In genomic region chr9:133164209-133164590, GRCh38 we compare ENCODE assay signal across 9 cellular contexts. TPM values are rescaled to one million over a fixed set of nuclear protein-coding genes. Genes with fewer than 3 reads are reported as not detected.
DNase-seq lines count a peak whose midpoint lies in the region; ATAC-seq, FAIRE-seq and TF ChIP-seq lines count a peak whose summit lies in the region.
"Had no signal": no experiment of that assay in that cellular context is flagged by ENCODE, and none has a peak within 500 bp of the region (broad histone marks: within the 10 kb centered on the region; RNA-seq: fewer than 3 reads in every experiment).

No MANE protein-coding gene starts in this region.

- POLR2A ChIA-PET in activated B cell treated with CpG ODN at 0.5 μM for 24 hours (lab: Charles Lee): interaction anchor here (0.7 kb wide), 1 partner anchor 172 kb away, joined by 3 read pairs; the partner anchor contains the start of gene SURF6

- H3K9me3 Mint-ChIP-seq in GM23338: no peaks in the 10 kb centered on the region
- no peaks in the 10 kb centered on the region for H3K9me3 Mint-ChIP-seq in activated B cell treated with CpG ODN at 0.5 μM for 24 hours

- 65% methylated on average over 13 of the region's 13 CpGs for WGBS in right cardiac atrium
- WGBS in smooth muscle cell (ENCODE audit: low lambda C conversion rate): 78% methylated on average over 13 of the region's 13 CpGs

- H3K79me2 ChIP-seq in GM23338 (replicated peaks; ENCODE audit: insufficient read depth) (no peaks in the 10 kb centered on the region), smooth muscle cell (ENCODE audit: low read depth) (no peaks in the 10 kb centered on the region)

- CTCF ChIA-PET in activated B cell treated with CpG ODN at 0.5 μM for 24 hours (lab: Charles Lee): interaction anchor here (1.0 kb wide), 1 partner anchor 20 kb away, joined by 3 read pairs; no protein-coding TSS in a partner anchor

- no peak for TF ChIP-seq CTCF in GM23338 (conservative IDR thresholded peaks at IDR 0.05; ENCODE audit: low read depth in 2 of 2)
- TF ChIP-seq CTCF in activated B cell treated with CpG ODN at 0.5 μM for 24 hours (IDR thresholded peaks at IDR 0.05): no peak
- TF ChIP-seq CTCF in smooth muscle cell (IDR thresholded peaks at IDR 0.05; ENCODE audit: borderline replicate concordance, insufficient read depth, poor library complexity, severe bottlenecking): no peak
- TF ChIP-seq CTCF in kidney (IDR thresholded peaks at IDR 0.05; ENCODE audit: borderline replicate concordance, extremely low read depth, insufficient read depth): no peak

- H3K4me2 ChIP-seq in GM23338 (peak overlapping the region; percentile 90), smooth muscle cell (peak overlapping the region; percentile 97)

- no peaks in the 10 kb centered on the region for H3K9me3 ChIP-seq in right cardiac atrium (ENCODE audit: control insufficient read depth, low read length)
- H3K9me3 ChIP-seq in smooth muscle cell (replicated peaks; ENCODE audit: low read depth): no peaks in the 10 kb centered on the region
- H3K9me3 ChIP-seq in kidney (ENCODE audit: control insufficient read depth in 1 of 2, low read length in 2 of 2): no peaks in the 10 kb centered on the region

- intact Hi-C loops in activated B cell treated with CpG ODN at 0.5 μM for 24 hours (cut with micrococcal nuclease) (no loop called here), right cardiac atrium (cut with DNase I) (no loop called here), kidney (cut with DNase I) (no loop called here)

- H3K36me3 Mint-ChIP-seq in GM23338 (ENCODE audit: low read depth) (peaks cover 9% of the 10 kb centered on the region; the same call in 1 of the 3 replicates), activated B cell treated with CpG ODN at 0.5 μM for 24 hours (ENCODE audit: low read depth) (peaks cover 14% of the 10 kb centered on the region)

- H3K4me1 Mint-ChIP-seq in GM23338: peaks cover 6% of the 10 kb centered on the region; the same call in 2 of the 3 replicates
- peaks cover 26% of the 10 kb centered on the region for H3K4me1 Mint-ChIP-seq in activated B cell treated with CpG ODN at 0.5 μM for 24 hours

- H3K4me3 Mint-ChIP-seq in GM23338 (peak overlapping the region; percentile 74), activated B cell treated with CpG ODN at 0.5 μM for 24 hours (peak overlapping the region; percentile 90)

- no peak overlapping the region for H3K27ac ChIP-seq in GM23338 (ENCODE audit: low read depth)
- H3K27ac ChIP-seq in right cardiac atrium (ENCODE audit: low read length): no peak overlapping the region
- no peak overlapping the region for H3K27ac ChIP-seq in smooth muscle cell (ENCODE audit: low read depth)
- H3K27ac ChIP-seq in kidney (ENCODE audit: low read depth in 2 of 2, low read length in 2 of 2): no peak overlapping the region

- H3K9ac ChIP-seq in smooth muscle cell (ENCODE audit: low read depth): no peak overlapping the region
- peak overlapping the region in 1 of 2 donors; percentile 46 for H3K9ac ChIP-seq in kidney (ENCODE audit: low read length in 2 of 2)

- peak overlapping the region; percentile 89 for H3K4me3 ChIP-seq in GM23338
- peak overlapping the region; percentile 62 for H3K4me3 ChIP-seq in right cardiac atrium (ENCODE audit: low read length)
- H3K4me3 ChIP-seq in smooth muscle cell: peak overlapping the region; percentile 81
- H3K4me3 ChIP-seq in kidney (ENCODE audit: low read length in 2 of 2): peak overlapping the region in 1 of 2 donors; percentile 58

- H2AFZ ChIP-seq in GM23338: peak overlapping the region; percentile 95
- peak overlapping the region; percentile 93 for H2AFZ ChIP-seq in smooth muscle cell (ENCODE audit: low read depth)

- H3F3A ChIP-seq in GM23338 (replicated peaks; ENCODE audit: low read depth) (no peaks in the 10 kb centered on the region), smooth muscle cell (ENCODE audit: low read depth) (peaks cover 10% of the 10 kb centered on the region)

- FAIRE-seq in kidney (lab: Jason Lieb, UNC): no peak
- FAIRE-seq: HTR-8/SVneo had no signal

- DNase-seq in GM23338 (ENCODE audit: low spot score): no peak
- DNase-seq in activated B cell treated with CpG ODN at 0.5 μM for 24 hours: no peak
- DNase-seq in right cardiac atrium: no peak
- no peak for DNase-seq in smooth muscle cell (lab: John Stamatoyannopoulos, UW; ENCODE audit: unreplicated experiment)
- DNase-seq in kidney: no peak
- DNase-seq in NCI-H1694 treated with DMSO at 0.1 percent for 48 hours (lab: John Stamatoyannopoulos, UW): no peak

- H4K20me1 ChIP-seq in GM23338 (replicated peaks; ENCODE audit: insufficient read depth) (no peaks in the 10 kb centered on the region; the same call in 1 of the 2 replicates), smooth muscle cell (ENCODE audit: low read depth) (peaks cover 6% of the 10 kb centered on the region)

- H3K27me3 ChIP-seq in GM23338 (ENCODE audit: insufficient read depth) (peaks cover 13% of the 10 kb centered on the region), right cardiac atrium (ENCODE audit: control insufficient read depth, insufficient read depth) (no peaks in the 10 kb centered on the region), smooth muscle cell (ENCODE audit: low read depth) (no peaks in the 10 kb centered on the region)

- H3K9me2 ChIP-seq in GM23338 (ENCODE audit: insufficient read depth): no peaks in the 10 kb centered on the region

- no peak for ATAC-seq in GM23338
- no peak for ATAC-seq in activated B cell treated with CpG ODN at 0.5 μM for 24 hours (ENCODE audit: low read depth)
- ATAC-seq in right cardiac atrium: no peak
- no peak for ATAC-seq in HG02981 (IDR thresholded peaks at IDR 0.05; ENCODE audit: unreplicated experiment)

- no peak overlapping the region for H3K27ac Mint-ChIP-seq in GM23338
- peak overlapping the region; percentile 41 for H3K27ac Mint-ChIP-seq in activated B cell treated with CpG ODN at 0.5 μM for 24 hours

- H3K27me3 Mint-ChIP-seq in GM23338 (ENCODE audit: insufficient read depth, low read depth, poor library complexity) (peaks cover 27% of the 10 kb centered on the region), activated B cell treated with CpG ODN at 0.5 μM for 24 hours (peaks cover 3% of the 10 kb centered on the region)

- no peaks in the 10 kb centered on the region for H3K36me3 ChIP-seq in GM23338 (ENCODE audit: insufficient read depth)
- H3K36me3 ChIP-seq in smooth muscle cell (ENCODE audit: low read depth): no peaks in the 10 kb centered on the region
- no peaks in the 10 kb centered on the region for H3K36me3 ChIP-seq in kidney (ENCODE audit: control insufficient read depth in 1 of 2, insufficient read depth in 2 of 2, low read length in 2 of 2)

- H3K4me1 ChIP-seq in GM23338 (ENCODE audit: insufficient read depth): no peaks in the 10 kb centered on the region
- no peaks in the 10 kb centered on the region for H3K4me1 ChIP-seq in right cardiac atrium (ENCODE audit: control insufficient read depth, insufficient read depth, low read length)
- H3K4me1 ChIP-seq in smooth muscle cell (ENCODE audit: low read depth): no peaks in the 10 kb centered on the region
- peaks cover 0 to 6% of the 10 kb centered on the region in 2 donors for H3K4me1 ChIP-seq in kidney (ENCODE audit: control insufficient read depth in 1 of 2, insufficient read depth in 1 of 2, low read depth in 1 of 2, low read length in 2 of 2)

TF ChIP-seq in GM23338, 12 proteins besides CTCF, POLR2A, EP300 and RAD21 (continues in another document):
- TF ChIP-seq STAT1 (IDR thresholded peaks at IDR 0.05; ENCODE audit: unreplicated experiment) (no peak), ZNF331 (CRISPR knock-in tag; IDR thresholded peaks at IDR 0.05; ENCODE audit: low read depth) (no peak), EZH2phosphoT487 (IDR thresholded peaks at IDR 0.05; ENCODE audit: unreplicated experiment) (no peak), JUNB (IDR thresholded peaks at IDR 0.05; ENCODE audit: unreplicated experiment) (no peak)

RNA-seq across cellular contexts. Expression of gene GBGT1, which starts 0.5 kb away (rescaled TPM):
- total RNA-seq in GM23338 (2014; rRNA removed; shearing (Covaris generic)): 15.7 and 22.4 TPM in 2 replicates
- polyA plus RNA-seq in GM23338 (2016; fragmentation: Nextera tagmentation; extraction: Ambion mirVana) (3.7 and 4.9 TPM in 2 replicates), right cardiac atrium (7.4 TPM), smooth muscle cell (4.5 and 6.7 TPM in 2 replicates), kidney (ENCODE audit: insufficient read depth, low read depth, low replicate concordance) (7.9 TPM)
- total RNA-seq in activated B cell treated with CpG ODN at 0.5 μM for 24 hours (42.2 and 49.5 TPM in 2 replicates), right cardiac atrium (10 to 100 TPM in 3 of 4 donors, 1 to 10 TPM in 1; 9.6 to 12.8 (median 11.3) TPM), smooth muscle cell (8.2 and 11.3 TPM in 2 replicates), kidney (21.6 TPM)

RNA-seq across cellular contexts. Expression of gene RALGDS, which starts 43.2 kb away (rescaled TPM):
- total RNA-seq in GM23338 (2014; rRNA removed; shearing (Covaris generic)): 15.5 and 20.3 TPM in 2 replicates
- polyA plus RNA-seq in GM23338 (2016; fragmentation: Nextera tagmentation; extraction: Ambion mirVana) (6.1 and 8.6 TPM in 2 replicates), right cardiac atrium (33.8 TPM), smooth muscle cell (37.7 and 43.7 TPM in 2 replicates), kidney (ENCODE audit: insufficient read depth, low read depth, low replicate concordance) (13.0 TPM)
- total RNA-seq in activated B cell treated with CpG ODN at 0.5 μM for 24 hours (21.2 and 29.2 TPM in 2 replicates), right cardiac atrium (10 to 100 TPM; 18.5 to 36.3 (median 32.1) TPM), smooth muscle cell (27.8 and 28.5 TPM in 2 replicates), kidney (43.3 TPM)

RNA-seq across cellular contexts. Expression of gene OBP2B, which starts 44.9 kb away (rescaled TPM):
- not detected in 2 replicates for total RNA-seq in GM23338 (2014; rRNA removed; shearing (Covaris generic))
- polyA plus RNA-seq in GM23338 (2016; fragmentation: Nextera tagmentation; extraction: Ambion mirVana) (not detected in 2 replicates), right cardiac atrium (not detected), smooth muscle cell (not detected in 2 replicates), kidney (ENCODE audit: insufficient read depth, low read depth, low replicate concordance) (not detected)
- total RNA-seq in activated B cell treated with CpG ODN at 0.5 μM for 24 hours (not detected in 2 replicates), right cardiac atrium (not detected), smooth muscle cell (not detected in 2 replicates), kidney (not detected)
- total RNA-seq: T-helper 2 cell treated with Interferon-gamma antibody and Interleukin-4, amounts not matched to agents 100 ng/mL and 5 ng/mL, for 36 hours had no signal
